ENCODE assay signal across 2 cellular contexts in the genomic region with DNA sequence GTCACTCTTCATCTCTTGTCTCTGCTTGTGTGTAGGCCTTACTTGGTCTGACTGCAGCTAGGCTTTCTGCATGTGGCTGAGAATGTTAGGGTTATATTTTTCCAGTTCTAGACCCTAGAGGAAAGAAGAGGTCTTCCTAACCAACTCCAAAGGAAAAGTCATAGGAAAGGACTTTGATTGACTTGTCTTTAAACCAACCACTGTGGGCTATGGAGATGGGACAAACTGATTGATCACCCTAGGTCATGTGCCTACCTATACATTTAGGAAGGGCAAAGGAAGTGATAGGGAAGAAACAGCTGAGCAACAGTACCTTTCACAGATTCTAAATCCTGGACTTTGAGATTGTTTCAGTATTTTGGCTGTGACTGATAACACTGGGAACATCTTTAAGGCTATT.
TF ChIP-seq lines count a peak whose summit lies in the region.

No MANE protein-coding gene starts in this region.

TF ChIP-seq in IMR-90, 13 proteins besides CTCF, POLR2A, EP300 and RAD21:
- TF ChIP-seq MXI1 (IDR thresholded peaks at IDR 0.05; ENCODE audit: borderline replicate concordance, low read depth, low read length) (no peak), MAZ (IDR thresholded peaks at IDR 0.05; ENCODE audit: borderline replicate concordance, low read depth, low read length) (no peak), BHLHE40 (IDR thresholded peaks at IDR 0.05; ENCODE audit: low read depth, low read length) (no peak), CHD1 (IDR thresholded peaks at IDR 0.05; ENCODE audit: low read depth, low read length) (no peak), USF2 (IDR thresholded peaks at IDR 0.05; ENCODE audit: low read depth, low read length) (no peak), CEBPB (IDR thresholded peaks at IDR 0.05; ENCODE audit: low read depth, low read length) (no peak), SMC3 (IDR thresholded peaks at IDR 0.05; ENCODE audit: low read depth, low read length) (no peak), FOS (IDR thresholded peaks at IDR 0.05; ENCODE audit: low read depth, low read length) (no peak), RFX5 (IDR thresholded peaks at IDR 0.05; ENCODE audit: low read depth, low read length) (no peak), MAFK (IDR thresholded peaks at IDR 0.05; ENCODE audit: low read depth, low read length) (no peak), NFE2L2 (IDR thresholded peaks at IDR 0.05; ENCODE audit: low read depth, low read length) (no peak)
- TF ChIP-seq, protein P1, sequence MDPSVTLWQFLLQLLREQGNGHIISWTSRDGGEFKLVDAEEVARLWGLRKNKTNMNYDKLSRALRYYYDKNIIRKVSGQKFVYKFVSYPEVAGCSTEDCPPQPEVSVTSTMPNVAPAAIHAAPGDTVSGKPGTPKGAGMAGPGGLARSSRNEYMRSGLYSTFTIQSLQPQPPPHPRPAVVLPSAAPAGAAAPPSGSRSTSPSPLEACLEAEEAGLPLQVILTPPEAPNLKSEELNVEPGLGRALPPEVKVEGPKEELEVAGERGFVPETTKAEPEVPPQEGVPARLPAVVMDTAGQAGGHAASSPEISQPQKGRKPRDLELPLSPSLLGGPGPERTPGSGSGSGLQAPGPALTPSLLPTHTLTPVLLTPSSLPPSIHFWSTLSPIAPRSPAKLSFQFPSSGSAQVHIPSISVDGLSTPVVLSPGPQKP (IDR thresholded peaks at IDR 0.05; ENCODE audit: borderline replicate concordance, low read depth, low read length): no peak
TF ChIP-seq in IMR-90: peak in this region for 0.

TF ChIP-seq in K562, 482 proteins besides CTCF, POLR2A, EP300 and RAD21:
- TF ChIP-seq, protein P2, sequence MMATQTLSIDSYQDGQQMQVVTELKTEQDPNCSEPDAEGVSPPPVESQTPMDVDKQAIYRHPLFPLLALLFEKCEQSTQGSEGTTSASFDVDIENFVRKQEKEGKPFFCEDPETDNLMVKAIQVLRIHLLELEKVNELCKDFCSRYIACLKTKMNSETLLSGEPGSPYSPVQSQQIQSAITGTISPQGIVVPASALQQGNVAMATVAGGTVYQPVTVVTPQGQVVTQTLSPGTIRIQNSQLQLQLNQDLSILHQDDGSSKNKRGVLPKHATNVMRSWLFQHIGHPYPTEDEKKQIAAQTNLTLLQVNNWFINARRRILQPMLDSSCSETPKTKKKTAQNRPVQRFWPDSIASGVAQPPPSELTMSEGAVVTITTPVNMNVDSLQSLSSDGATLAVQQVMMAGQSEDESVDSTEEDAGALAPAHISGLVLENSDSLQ (IDR thresholded peaks at IDR 0.05): peak; percentile 60
- TF ChIP-seq TBP (optimal IDR thresholded peaks at IDR 0.05; ENCODE audit: low read depth, low read length) (no peak), MCM2 (IDR thresholded peaks at IDR 0.05; ENCODE audit: low read depth) (no peak), ZBTB17 (CRISPR knock-in tag; IDR thresholded peaks at IDR 0.05) (no peak)
